In the genomic region with DNA sequence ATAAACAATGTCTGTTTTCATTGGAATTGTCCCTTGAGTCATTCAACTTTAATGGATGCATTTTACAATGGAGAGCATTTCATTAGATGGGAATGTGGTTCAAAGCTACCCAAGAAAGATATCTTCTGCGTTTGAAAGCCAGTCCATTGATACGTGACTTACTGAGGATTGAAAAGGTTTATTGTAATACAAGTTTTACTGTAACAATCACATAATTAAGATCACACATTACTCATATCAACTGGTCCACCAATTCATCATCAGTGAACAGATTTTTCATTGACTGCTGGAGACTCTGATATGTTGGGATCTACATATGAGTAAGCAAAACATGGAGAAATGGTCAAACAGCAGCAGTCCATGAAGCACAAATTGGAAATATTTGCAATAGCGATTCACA, we compare ENCODE assay signal across 9 cellular contexts. TPM values are rescaled to one million over a fixed set of nuclear protein-coding genes. Genes with fewer than 3 reads are reported as not detected.
"Had no signal": no experiment of that assay in that cellular context is flagged by ENCODE, and none has a peak within 500 bp of the region (broad histone marks: within the 10 kb centered on the region; RNA-seq: fewer than 3 reads in every experiment).

No MANE protein-coding gene starts in this region.

- H3K4me3 ChIP-seq: GM23338 had no signal

- DNase-seq: H9, HCEC 1CT, KBM-7 had no signal

- FAIRE-seq: H1, H54, HepG2 had no signal

RNA-seq across cellular contexts. Expression of a gene that starts 32.8 kb away (rescaled TPM):
- total RNA-seq: GM23338, H1, H9, HepG2, HT1080 had no signal
- polyA plus RNA-seq: GM23338, H1, HepG2, IgD-negative memory B cell had no signal

RNA-seq across cellular contexts. Expression of a gene that starts 34.0 kb away (rescaled TPM):
- total RNA-seq: GM23338, H1, H9, HepG2, HT1080 had no signal
- polyA plus RNA-seq: GM23338, H1, HepG2, IgD-negative memory B cell had no signal

RNA-seq across cellular contexts. Expression of a gene that starts 39.4 kb away (rescaled TPM):
- total RNA-seq: GM23338, H1, H9, HepG2, HT1080 had no signal
- polyA plus RNA-seq: GM23338, H1, HepG2, IgD-negative memory B cell had no signal
